Comparison of ENCODE assay signal across 1 cellular context in the genomic region with DNA sequence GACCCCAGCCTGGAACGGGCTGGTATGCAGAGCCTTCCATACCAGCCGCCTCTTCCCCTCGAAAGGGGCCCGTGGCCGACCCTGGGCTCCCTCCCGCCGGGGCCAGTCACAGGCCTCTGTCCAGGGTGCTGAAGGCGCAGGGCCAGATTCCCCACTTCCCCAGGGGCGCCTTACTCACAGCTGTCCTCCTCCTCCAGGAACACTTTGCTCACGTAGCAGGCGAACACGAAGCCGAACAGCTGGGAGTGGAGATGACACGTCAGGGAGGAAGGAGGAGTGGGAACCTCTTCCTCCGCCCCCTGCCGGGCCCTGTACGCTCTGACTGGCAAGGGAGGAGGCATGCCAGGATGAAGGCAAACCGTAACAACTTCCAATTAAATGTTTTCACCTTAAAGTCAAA.
TF ChIP-seq lines count a peak whose summit lies in the region.

No MANE protein-coding gene starts in this region.

TF ChIP-seq in K562, 482 proteins besides CTCF, POLR2A, EP300 and RAD21 (continued from another document):
- TF ChIP-seq, protein P1, sequence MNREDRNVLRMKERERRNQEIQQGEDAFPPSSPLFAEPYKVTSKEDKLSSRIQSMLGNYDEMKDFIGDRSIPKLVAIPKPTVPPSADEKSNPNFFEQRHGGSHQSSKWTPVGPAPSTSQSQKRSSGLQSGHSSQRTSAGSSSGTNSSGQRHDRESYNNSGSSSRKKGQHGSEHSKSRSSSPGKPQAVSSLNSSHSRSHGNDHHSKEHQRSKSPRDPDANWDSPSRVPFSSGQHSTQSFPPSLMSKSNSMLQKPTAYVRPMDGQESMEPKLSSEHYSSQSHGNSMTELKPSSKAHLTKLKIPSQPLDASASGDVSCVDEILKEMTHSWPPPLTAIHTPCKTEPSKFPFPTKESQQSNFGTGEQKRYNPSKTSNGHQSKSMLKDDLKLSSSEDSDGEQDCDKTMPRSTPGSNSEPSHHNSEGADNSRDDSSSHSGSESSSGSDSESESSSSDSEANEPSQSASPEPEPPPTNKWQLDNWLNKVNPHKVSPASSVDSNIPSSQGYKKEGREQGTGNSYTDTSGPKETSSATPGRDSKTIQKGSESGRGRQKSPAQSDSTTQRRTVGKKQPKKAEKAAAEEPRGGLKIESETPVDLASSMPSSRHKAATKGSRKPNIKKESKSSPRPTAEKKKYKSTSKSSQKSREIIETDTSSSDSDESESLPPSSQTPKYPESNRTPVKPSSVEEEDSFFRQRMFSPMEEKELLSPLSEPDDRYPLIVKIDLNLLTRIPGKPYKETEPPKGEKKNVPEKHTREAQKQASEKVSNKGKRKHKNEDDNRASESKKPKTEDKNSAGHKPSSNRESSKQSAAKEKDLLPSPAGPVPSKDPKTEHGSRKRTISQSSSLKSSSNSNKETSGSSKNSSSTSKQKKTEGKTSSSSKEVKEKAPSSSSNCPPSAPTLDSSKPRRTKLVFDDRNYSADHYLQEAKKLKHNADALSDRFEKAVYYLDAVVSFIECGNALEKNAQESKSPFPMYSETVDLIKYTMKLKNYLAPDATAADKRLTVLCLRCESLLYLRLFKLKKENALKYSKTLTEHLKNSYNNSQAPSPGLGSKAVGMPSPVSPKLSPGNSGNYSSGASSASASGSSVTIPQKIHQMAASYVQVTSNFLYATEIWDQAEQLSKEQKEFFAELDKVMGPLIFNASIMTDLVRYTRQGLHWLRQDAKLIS (CRISPR knock-in tag; IDR thresholded peaks at IDR 0.05) = no peak
- TF ChIP-seq PML (IDR thresholded peaks at IDR 0.05; ENCODE audit: low read length) (no peak), HCFC1 (IDR thresholded peaks at IDR 0.05; ENCODE audit: low read depth, low read length) (no peak), ZNF121 (CRISPR knock-in tag; conservative IDR thresholded peaks at IDR 0.05) (no peak), RBM34 (IDR thresholded peaks at IDR 0.05; ENCODE audit: borderline replicate concordance, insufficient read depth, low read length) (no peak), NFRKB (IDR thresholded peaks at IDR 0.05; ENCODE audit: low read depth) (no peak), ZNF311 (CRISPR knock-in tag; IDR thresholded peaks at IDR 0.05) (no peak), C11orf30 (IDR thresholded peaks at IDR 0.05; ENCODE audit: low read depth) (no peak), TAL1 (IDR thresholded peaks at IDR 0.05) (no peak), NFYB (IDR thresholded peaks at IDR 0.05; ENCODE audit: extremely low read depth, insufficient read length) (no peak), CCNT2 (IDR thresholded peaks at IDR 0.05; ENCODE audit: borderline replicate concordance, extremely low read depth, insufficient read length, low read depth, low read length) (no peak), FOXJ3 (CRISPR knock-in tag; IDR thresholded peaks at IDR 0.05) (no peak), HDAC6 (IDR thresholded peaks at IDR 0.05; ENCODE audit: low read depth, low read length) (no peak), E2F3 (CRISPR knock-in tag; IDR thresholded peaks at IDR 0.05) (no peak)
- TF ChIP-seq, protein P2, sequence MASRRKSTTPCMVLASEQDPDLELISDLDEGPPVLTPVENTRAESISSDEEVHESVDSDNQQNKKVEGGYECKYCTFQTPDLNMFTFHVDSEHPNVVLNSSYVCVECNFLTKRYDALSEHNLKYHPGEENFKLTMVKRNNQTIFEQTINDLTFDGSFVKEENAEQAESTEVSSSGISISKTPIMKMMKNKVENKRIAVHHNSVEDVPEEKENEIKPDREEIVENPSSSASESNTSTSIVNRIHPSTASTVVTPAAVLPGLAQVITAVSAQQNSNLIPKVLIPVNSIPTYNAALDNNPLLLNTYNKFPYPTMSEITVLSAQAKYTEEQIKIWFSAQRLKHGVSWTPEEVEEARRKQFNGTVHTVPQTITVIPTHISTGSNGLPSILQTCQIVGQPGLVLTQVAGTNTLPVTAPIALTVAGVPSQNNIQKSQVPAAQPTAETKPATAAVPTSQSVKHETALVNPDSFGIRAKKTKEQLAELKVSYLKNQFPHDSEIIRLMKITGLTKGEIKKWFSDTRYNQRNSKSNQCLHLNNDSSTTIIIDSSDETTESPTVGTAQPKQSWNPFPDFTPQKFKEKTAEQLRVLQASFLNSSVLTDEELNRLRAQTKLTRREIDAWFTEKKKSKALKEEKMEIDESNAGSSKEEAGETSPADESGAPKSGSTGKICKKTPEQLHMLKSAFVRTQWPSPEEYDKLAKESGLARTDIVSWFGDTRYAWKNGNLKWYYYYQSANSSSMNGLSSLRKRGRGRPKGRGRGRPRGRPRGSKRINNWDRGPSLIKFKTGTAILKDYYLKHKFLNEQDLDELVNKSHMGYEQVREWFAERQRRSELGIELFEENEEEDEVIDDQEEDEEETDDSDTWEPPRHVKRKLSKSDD (conservative IDR thresholded peaks at IDR 0.05; ENCODE audit: low read length) = no peak
- TF ChIP-seq, protein P3, sequence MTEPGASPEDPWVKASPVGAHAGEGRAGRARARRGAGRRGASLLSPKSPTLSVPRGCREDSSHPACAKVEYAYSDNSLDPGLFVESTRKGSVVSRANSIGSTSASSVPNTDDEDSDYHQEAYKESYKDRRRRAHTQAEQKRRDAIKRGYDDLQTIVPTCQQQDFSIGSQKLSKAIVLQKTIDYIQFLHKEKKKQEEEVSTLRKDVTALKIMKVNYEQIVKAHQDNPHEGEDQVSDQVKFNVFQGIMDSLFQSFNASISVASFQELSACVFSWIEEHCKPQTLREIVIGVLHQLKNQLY (CRISPR knock-in tag; conservative IDR thresholded peaks at IDR 0.05) = peak in 1 of 2 experiments; percentile 88; a peak in 1 of 4 replicates
TF ChIP-seq in K562: peak in this region for 77.
